ENCODE assay signal across 1 cellular context in the genomic region with DNA sequence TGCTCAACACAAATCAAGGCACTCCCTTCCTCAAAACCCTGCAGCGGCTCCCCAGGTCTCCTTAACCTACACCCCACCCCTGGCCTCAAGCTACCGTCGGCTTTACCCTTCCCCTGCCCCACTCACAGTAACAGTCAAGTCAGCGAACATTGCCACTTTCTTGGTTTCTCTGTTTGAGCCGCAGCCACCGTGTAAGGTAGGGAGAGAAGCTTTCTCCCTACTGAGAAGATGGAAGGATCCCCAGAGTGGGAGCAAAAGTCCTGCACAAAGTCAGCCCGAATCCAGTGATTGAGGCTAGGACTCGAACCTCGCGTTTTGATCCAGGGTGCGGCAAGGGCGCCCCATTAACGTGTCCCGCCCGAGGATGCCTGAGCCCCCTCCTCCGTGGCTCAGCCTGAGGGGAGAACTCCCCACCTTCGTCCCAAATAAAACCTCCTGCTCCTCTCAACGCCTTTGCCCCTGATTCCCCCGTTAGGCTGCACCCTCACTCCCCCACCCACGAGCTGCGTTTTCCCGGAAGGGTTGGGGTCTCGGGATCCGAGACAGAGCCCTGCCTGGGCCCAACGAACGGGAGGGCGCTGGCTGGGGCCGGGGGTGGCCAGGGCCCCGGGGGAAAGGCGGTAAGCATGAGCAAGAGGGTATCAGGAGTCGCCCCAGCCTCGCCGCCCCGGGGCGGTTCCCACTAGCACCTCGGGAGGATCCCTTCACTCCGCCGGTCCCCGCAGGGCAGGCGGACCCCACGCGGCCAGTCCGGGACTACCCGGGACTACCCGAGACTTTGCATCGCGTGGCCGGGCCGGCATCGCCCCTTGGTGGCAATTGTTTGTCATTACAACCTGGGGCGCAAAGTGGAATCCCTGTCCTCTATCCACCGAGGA.
TF ChIP-seq lines count a peak whose summit lies in the region.

No MANE protein-coding gene starts in this region.

TF ChIP-seq in HepG2, 621 proteins besides CTCF, POLR2A, EP300 and RAD21 (continued from another document and continues in another):
- TF ChIP-seq ZNF563 (CRISPR knock-in tag; IDR thresholded peaks at IDR 0.05) (no peak), ZNF605 (CRISPR knock-in tag; IDR thresholded peaks at IDR 0.05) (peak; percentile 80; the same call in 1 of the 2 replicates), ZNF616 (CRISPR knock-in tag; IDR thresholded peaks at IDR 0.05; ENCODE audit: low read depth) (no peak), SIN3B (IDR thresholded peaks at IDR 0.05; ENCODE audit: low read length) (no peak), MBD4 (IDR thresholded peaks at IDR 0.05; ENCODE audit: borderline replicate concordance, low read length) (no peak), ZNF564 (CRISPR knock-in tag; IDR thresholded peaks at IDR 0.05) (no peak), MTF2 (CRISPR knock-in tag; IDR thresholded peaks at IDR 0.05; ENCODE audit: borderline replicate concordance) (peak; percentile 80; the same call in 1 of the 2 replicates), ZC3H13 (CRISPR knock-in tag; IDR thresholded peaks at IDR 0.05) (no peak), HNRNPLL (IDR thresholded peaks at IDR 0.05; ENCODE audit: low read depth, low read length, poor library complexity, severe bottlenecking) (peak; percentile 30), ZNF549 (CRISPR knock-in tag; IDR thresholded peaks at IDR 0.05) (no peak), ZNF557 (CRISPR knock-in tag; IDR thresholded peaks at IDR 0.05) (no peak), NBN (conservative IDR thresholded peaks at IDR 0.05) (no peak), FOXP1 (IDR thresholded peaks at IDR 0.05) (no peak), FOXP1 (CRISPR knock-in tag; IDR thresholded peaks at IDR 0.05) (no peak), CBX2 (IDR thresholded peaks at IDR 0.05; ENCODE audit: low read depth, low read length) (no peak), CBX2 (CRISPR knock-in tag; IDR thresholded peaks at IDR 0.05; ENCODE audit: low read depth) (no peak), ZNF354B (CRISPR knock-in tag; IDR thresholded peaks at IDR 0.05) (no peak), PHB2 (IDR thresholded peaks at IDR 0.05; ENCODE audit: partially characterized antibody) (no peak), TBX3 (IDR thresholded peaks at IDR 0.05; ENCODE audit: borderline replicate concordance) (no peak), IRF2 (CRISPR knock-in tag; IDR thresholded peaks at IDR 0.05) (0 out of 2 replicates have a peak, but pooled peaks have one; percentile 17), ZNF570 (CRISPR knock-in tag; IDR thresholded peaks at IDR 0.05; ENCODE audit: borderline replicate concordance) (no peak), ZFP36L2 (CRISPR knock-in tag; IDR thresholded peaks at IDR 0.05) (no peak), MED13 (CRISPR knock-in tag; IDR thresholded peaks at IDR 0.05) (no peak), ZFP62 (CRISPR knock-in tag; IDR thresholded peaks at IDR 0.05) (no peak), ZNF878 (CRISPR knock-in tag; IDR thresholded peaks at IDR 0.05) (no peak), ZNF766 (CRISPR knock-in tag; IDR thresholded peaks at IDR 0.05; ENCODE audit: borderline replicate concordance) (peak; percentile 21; the same call in 1 of the 2 replicates), HCFC1 (IDR thresholded peaks at IDR 0.05; ENCODE audit: low read depth, low read length) (no peak), MIER2 (CRISPR knock-in tag; IDR thresholded peaks at IDR 0.05) (peak; percentile 56; the same call in 1 of the 2 replicates), SMC3 (IDR thresholded peaks at IDR 0.05; ENCODE audit: low read length) (peak; percentile 87), ZNF501 (CRISPR knock-in tag; IDR thresholded peaks at IDR 0.05) (0 out of 2 replicates have a peak, but pooled peaks have one; percentile 37), NFIB (CRISPR knock-in tag; IDR thresholded peaks at IDR 0.05; ENCODE audit: borderline replicate concordance) (no peak), ZNF614 (CRISPR knock-in tag; IDR thresholded peaks at IDR 0.05; ENCODE audit: borderline replicate concordance) (peak; percentile 45; the same call in 1 of the 2 replicates), GFI1 (CRISPR knock-in tag; IDR thresholded peaks at IDR 0.05; ENCODE audit: borderline replicate concordance) (no peak), ZBTB1 (CRISPR knock-in tag; IDR thresholded peaks at IDR 0.05; ENCODE audit: borderline replicate concordance) (no peak), SIX4 (CRISPR knock-in tag; IDR thresholded peaks at IDR 0.05) (no peak), YY1 (IDR thresholded peaks at IDR 0.05; ENCODE audit: insufficient read depth, insufficient replicate concordance, low read depth, low read length) (peak; percentile 31), MTA1 (CRISPR knock-in tag; IDR thresholded peaks at IDR 0.05; ENCODE audit: borderline replicate concordance) (peak; percentile 55; the same call in 1 of the 2 replicates), ZFP36L1 (CRISPR knock-in tag; IDR thresholded peaks at IDR 0.05) (no peak), ZNF20 (CRISPR knock-in tag; IDR thresholded peaks at IDR 0.05) (no peak), ZNF205 (CRISPR knock-in tag; IDR thresholded peaks at IDR 0.05) (0 out of 2 replicates have a peak, but pooled peaks have one; percentile 38), ZNF672 (CRISPR knock-in tag; IDR thresholded peaks at IDR 0.05) (no peak), SMAD9 (CRISPR knock-in tag; IDR thresholded peaks at IDR 0.05) (no peak), KDM1A (CRISPR knock-in tag; IDR thresholded peaks at IDR 0.05) (no peak), ZNF10 (CRISPR knock-in tag; IDR thresholded peaks at IDR 0.05; ENCODE audit: borderline replicate concordance, low read depth) (no peak), GZF1 (CRISPR knock-in tag; IDR thresholded peaks at IDR 0.05) (no peak)
- TF ChIP-seq, protein P1, sequence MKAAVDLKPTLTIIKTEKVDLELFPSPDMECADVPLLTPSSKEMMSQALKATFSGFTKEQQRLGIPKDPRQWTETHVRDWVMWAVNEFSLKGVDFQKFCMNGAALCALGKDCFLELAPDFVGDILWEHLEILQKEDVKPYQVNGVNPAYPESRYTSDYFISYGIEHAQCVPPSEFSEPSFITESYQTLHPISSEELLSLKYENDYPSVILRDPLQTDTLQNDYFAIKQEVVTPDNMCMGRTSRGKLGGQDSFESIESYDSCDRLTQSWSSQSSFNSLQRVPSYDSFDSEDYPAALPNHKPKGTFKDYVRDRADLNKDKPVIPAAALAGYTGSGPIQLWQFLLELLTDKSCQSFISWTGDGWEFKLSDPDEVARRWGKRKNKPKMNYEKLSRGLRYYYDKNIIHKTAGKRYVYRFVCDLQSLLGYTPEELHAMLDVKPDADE (CRISPR knock-in tag; IDR thresholded peaks at IDR 0.05) = no peak
- TF ChIP-seq, protein P2, sequence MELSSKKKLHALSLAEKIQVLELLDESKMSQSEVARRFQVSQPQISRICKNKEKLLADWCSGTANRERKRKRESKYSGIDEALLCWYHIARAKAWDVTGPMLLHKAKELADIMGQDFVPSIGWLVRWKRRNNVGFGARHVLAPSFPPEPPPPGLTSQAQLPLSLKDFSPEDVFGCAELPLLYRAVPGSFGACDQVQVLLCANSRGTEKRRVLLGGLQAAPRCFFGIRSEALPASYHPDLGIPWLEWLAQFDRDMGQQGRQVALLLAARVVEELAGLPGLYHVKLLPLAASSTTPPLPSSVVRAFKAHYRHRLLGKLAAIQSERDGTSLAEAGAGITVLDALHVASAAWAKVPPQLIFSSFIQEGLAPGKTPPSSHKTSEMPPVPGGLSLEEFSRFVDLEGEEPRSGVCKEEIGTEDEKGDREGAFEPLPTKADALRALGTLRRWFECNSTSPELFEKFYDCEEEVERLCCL (CRISPR knock-in tag; IDR thresholded peaks at IDR 0.05; ENCODE audit: borderline replicate concordance) = no peak
- TF ChIP-seq, protein P3, sequence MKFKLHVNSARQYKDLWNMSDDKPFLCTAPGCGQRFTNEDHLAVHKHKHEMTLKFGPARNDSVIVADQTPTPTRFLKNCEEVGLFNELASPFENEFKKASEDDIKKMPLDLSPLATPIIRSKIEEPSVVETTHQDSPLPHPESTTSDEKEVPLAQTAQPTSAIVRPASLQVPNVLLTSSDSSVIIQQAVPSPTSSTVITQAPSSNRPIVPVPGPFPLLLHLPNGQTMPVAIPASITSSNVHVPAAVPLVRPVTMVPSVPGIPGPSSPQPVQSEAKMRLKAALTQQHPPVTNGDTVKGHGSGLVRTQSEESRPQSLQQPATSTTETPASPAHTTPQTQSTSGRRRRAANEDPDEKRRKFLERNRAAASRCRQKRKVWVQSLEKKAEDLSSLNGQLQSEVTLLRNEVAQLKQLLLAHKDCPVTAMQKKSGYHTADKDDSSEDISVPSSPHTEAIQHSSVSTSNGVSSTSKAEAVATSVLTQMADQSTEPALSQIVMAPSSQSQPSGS (CRISPR knock-in tag; IDR thresholded peaks at IDR 0.05) = 0 out of 2 replicates have a peak, but pooled peaks have one; percentile 22
- TF ChIP-seq, protein P4, sequence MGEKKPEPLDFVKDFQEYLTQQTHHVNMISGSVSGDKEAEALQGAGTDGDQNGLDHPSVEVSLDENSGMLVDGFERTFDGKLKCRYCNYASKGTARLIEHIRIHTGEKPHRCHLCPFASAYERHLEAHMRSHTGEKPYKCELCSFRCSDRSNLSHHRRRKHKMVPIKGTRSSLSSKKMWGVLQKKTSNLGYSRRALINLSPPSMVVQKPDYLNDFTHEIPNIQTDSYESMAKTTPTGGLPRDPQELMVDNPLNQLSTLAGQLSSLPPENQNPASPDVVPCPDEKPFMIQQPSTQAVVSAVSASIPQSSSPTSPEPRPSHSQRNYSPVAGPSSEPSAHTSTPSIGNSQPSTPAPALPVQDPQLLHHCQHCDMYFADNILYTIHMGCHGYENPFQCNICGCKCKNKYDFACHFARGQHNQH (CRISPR knock-in tag; IDR thresholded peaks at IDR 0.05) = peak; percentile 26; the same call in 1 of the 2 replicates
- TF ChIP-seq, protein P5, sequence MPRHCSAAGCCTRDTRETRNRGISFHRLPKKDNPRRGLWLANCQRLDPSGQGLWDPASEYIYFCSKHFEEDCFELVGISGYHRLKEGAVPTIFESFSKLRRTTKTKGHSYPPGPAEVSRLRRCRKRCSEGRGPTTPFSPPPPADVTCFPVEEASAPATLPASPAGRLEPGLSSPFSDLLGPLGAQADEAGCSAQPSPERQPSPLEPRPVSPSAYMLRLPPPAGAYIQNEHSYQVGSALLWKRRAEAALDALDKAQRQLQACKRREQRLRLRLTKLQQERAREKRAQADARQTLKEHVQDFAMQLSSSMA (CRISPR knock-in tag; IDR thresholded peaks at IDR 0.05) = 0 out of 2 replicates have a peak, but pooled peaks have one; percentile 66
- TF ChIP-seq, protein P6, sequence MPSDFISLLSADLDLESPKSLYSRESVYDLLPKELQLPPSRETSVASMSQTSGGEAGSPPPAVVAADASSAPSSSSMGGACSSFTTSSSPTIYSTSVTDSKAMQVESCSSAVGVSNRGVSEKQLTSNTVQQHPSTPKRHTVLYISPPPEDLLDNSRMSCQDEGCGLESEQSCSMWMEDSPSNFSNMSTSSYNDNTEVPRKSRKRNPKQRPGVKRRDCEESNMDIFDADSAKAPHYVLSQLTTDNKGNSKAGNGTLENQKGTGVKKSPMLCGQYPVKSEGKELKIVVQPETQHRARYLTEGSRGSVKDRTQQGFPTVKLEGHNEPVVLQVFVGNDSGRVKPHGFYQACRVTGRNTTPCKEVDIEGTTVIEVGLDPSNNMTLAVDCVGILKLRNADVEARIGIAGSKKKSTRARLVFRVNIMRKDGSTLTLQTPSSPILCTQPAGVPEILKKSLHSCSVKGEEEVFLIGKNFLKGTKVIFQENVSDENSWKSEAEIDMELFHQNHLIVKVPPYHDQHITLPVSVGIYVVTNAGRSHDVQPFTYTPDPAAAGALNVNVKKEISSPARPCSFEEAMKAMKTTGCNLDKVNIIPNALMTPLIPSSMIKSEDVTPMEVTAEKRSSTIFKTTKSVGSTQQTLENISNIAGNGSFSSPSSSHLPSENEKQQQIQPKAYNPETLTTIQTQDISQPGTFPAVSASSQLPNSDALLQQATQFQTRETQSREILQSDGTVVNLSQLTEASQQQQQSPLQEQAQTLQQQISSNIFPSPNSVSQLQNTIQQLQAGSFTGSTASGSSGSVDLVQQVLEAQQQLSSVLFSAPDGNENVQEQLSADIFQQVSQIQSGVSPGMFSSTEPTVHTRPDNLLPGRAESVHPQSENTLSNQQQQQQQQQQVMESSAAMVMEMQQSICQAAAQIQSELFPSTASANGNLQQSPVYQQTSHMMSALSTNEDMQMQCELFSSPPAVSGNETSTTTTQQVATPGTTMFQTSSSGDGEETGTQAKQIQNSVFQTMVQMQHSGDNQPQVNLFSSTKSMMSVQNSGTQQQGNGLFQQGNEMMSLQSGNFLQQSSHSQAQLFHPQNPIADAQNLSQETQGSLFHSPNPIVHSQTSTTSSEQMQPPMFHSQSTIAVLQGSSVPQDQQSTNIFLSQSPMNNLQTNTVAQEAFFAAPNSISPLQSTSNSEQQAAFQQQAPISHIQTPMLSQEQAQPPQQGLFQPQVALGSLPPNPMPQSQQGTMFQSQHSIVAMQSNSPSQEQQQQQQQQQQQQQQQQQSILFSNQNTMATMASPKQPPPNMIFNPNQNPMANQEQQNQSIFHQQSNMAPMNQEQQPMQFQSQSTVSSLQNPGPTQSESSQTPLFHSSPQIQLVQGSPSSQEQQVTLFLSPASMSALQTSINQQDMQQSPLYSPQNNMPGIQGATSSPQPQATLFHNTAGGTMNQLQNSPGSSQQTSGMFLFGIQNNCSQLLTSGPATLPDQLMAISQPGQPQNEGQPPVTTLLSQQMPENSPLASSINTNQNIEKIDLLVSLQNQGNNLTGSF (CRISPR knock-in tag; IDR thresholded peaks at IDR 0.05) = no peak
- TF ChIP-seq, protein P7, sequence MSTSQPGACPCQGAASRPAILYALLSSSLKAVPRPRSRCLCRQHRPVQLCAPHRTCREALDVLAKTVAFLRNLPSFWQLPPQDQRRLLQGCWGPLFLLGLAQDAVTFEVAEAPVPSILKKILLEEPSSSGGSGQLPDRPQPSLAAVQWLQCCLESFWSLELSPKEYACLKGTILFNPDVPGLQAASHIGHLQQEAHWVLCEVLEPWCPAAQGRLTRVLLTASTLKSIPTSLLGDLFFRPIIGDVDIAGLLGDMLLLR (CRISPR knock-in tag; IDR thresholded peaks at IDR 0.05) = no peak
- TF ChIP-seq, protein P8, sequence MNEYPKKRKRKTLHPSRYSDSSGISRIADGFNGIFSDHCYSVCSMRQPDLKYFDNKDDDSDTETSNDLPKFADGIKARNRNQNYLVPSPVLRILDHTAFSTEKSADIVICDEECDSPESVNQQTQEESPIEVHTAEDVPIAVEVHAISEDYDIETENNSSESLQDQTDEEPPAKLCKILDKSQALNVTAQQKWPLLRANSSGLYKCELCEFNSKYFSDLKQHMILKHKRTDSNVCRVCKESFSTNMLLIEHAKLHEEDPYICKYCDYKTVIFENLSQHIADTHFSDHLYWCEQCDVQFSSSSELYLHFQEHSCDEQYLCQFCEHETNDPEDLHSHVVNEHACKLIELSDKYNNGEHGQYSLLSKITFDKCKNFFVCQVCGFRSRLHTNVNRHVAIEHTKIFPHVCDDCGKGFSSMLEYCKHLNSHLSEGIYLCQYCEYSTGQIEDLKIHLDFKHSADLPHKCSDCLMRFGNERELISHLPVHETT (CRISPR knock-in tag; conservative IDR thresholded peaks at IDR 0.05) = no peak
- TF ChIP-seq, protein P9, sequence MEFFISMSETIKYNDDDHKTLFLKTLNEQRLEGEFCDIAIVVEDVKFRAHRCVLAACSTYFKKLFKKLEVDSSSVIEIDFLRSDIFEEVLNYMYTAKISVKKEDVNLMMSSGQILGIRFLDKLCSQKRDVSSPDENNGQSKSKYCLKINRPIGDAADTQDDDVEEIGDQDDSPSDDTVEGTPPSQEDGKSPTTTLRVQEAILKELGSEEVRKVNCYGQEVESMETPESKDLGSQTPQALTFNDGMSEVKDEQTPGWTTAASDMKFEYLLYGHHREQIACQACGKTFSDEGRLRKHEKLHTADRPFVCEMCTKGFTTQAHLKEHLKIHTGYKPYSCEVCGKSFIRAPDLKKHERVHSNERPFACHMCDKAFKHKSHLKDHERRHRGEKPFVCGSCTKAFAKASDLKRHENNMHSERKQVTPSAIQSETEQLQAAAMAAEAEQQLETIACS (CRISPR knock-in tag; IDR thresholded peaks at IDR 0.05) = no peak
